15 cellular contexts compared by ENCODE assay signal in genomic region chr2:165796819-165797530, GRCh38. TPM values are rescaled to one million over a fixed set of nuclear protein-coding genes. Genes with fewer than 3 reads are reported as not detected.
"Had no signal": no experiment of that assay in that cellular context is flagged by ENCODE, and none has a peak within 500 bp of the region (broad histone marks: within the 10 kb centered on the region; RNA-seq: fewer than 3 reads in every experiment).

No MANE protein-coding gene starts in this region.

- H3K4me3 Mint-ChIP-seq: activated CD8-positive, alpha-beta memory T cell treated with anti-CD3 and anti-CD28 coated beads, Interleukin-2, amount 10 ng/mL, durations not matched to agents 7 days and 5 days; activated T-cell treated with anti-CD3 and anti-CD28 coated beads, Interleukin-2, amount 50 U/mL, for 24 hours had no signal

- H3K9me3 Mint-ChIP-seq: activated T-cell treated with anti-CD3 and anti-CD28 coated beads, Interleukin-2, amount 50 U/mL, for 24 hours had no signal

- H3K27ac ChIP-seq: cardiac muscle cell, prostate gland, skin epidermis, transverse colon had no signal

- H3K4me3 ChIP-seq: cardiac muscle cell, prostate gland, skin epidermis, transverse colon had no signal

- H3K27ac Mint-ChIP-seq: activated CD8-positive, alpha-beta memory T cell treated with anti-CD3 and anti-CD28 coated beads, Interleukin-2, amount 10 ng/mL, durations not matched to agents 7 days and 5 days; activated naive CD4-positive, alpha-beta T cell treated with anti-CD3 and anti-CD28 coated beads, Interleukin-2, amount 50 U/mL, for 72 hours; activated T-cell treated with anti-CD3 and anti-CD28 coated beads, Interleukin-2, amount 50 U/mL, for 24 hours had no signal

- H3K4me1 ChIP-seq: prostate gland had no signal

- H3K9me3 ChIP-seq: prostate gland, transverse colon had no signal

- H3K36me3 ChIP-seq: cardiac muscle cell, prostate gland, transverse colon had no signal

- ATAC-seq: activated CD8-positive, alpha-beta memory T cell treated with anti-CD3 and anti-CD28 coated beads, Interleukin-2, amount 10 ng/mL, durations not matched to agents 7 days and 5 days; activated naive CD4-positive, alpha-beta T cell treated with anti-CD3 and anti-CD28 coated beads, Interleukin-2, amount 50 U/mL, for 72 hours; esophagus mucosa; right cardiac atrium had no signal

- DNase-seq: activated CD4-positive, alpha-beta T cell treated with anti-CD3 and anti-CD28 coated beads, Interleukin-2, amount 50 U/mL, for 48 hours; activated CD8-positive, alpha-beta memory T cell treated with anti-CD3 and anti-CD28 coated beads, Interleukin-2, amount 10 ng/mL, durations not matched to agents 7 days and 5 days; activated effector memory CD4-positive, alpha-beta T cell treated with Interleukin-2 at 50 U/mL for 16 hours; activated T-cell treated with anti-CD3 and anti-CD28 coated beads, Interleukin-2, amount 50 U/mL, for 24 hours; right cardiac atrium; stimulated activated CD4-positive, alpha-beta T cell treated with anti-CD3 and anti-CD28 coated beads, Interleukin-4, amount 100 ng/mL, for 24 hours; stimulated activated naive CD4-positive, alpha-beta T cell treated with Interleukin-2 at 50 U/mL for 16 hours; substantia nigra; SW 1271; transverse colon had no signal

RNA-seq across cellular contexts. Expression of gene GALNT3, which starts 2.9 kb away (rescaled TPM):
- polyA plus RNA-seq: cardiac muscle cell had no signal
